29 cellular contexts compared by ENCODE assay signal in genomic region chr16:52117171-52117570, GRCh38.
"Had no signal": no experiment of that assay in that cellular context is flagged by ENCODE, and none has a peak within 500 bp of the region (broad histone marks: within the 10 kb centered on the region; RNA-seq: fewer than 3 reads in every experiment).

No MANE protein-coding gene starts in this region.

- H3K36me3 Mint-ChIP-seq: stimulated activated naive B cell treated with anti-CD40 and anti-IgM and Interleukin-4, amounts not matched to agents 10 μg/mL and 1 μg/mL and 100 μg/mL, for 72 hours had no signal

- H3K4me1 Mint-ChIP-seq: naive thymus-derived CD8-positive, alpha-beta T cell; stimulated activated naive B cell treated with anti-CD40 and anti-IgM and Interleukin-4, amounts not matched to agents 10 μg/mL and 1 μg/mL and 100 μg/mL, for 72 hours had no signal

- H3K27ac ChIP-seq: lower lobe of right lung, neutrophil, prostate gland, skin epidermis, stomach, testis, thyroid gland, transverse colon, upper lobe of left lung, vagina had no signal

- H3K9me3 ChIP-seq: lower lobe of right lung, neutrophil, prostate gland, testis, thyroid gland, transverse colon, vagina had no signal

- H3K27ac Mint-ChIP-seq: naive thymus-derived CD8-positive, alpha-beta T cell; nephron; stimulated activated naive B cell treated with anti-CD40 and anti-IgM and Interleukin-4, amounts not matched to agents 10 μg/mL and 1 μg/mL and 100 μg/mL, for 72 hours had no signal

- H3K4me3 ChIP-seq: lower lobe of right lung, prostate gland, skin epidermis, stomach, testis, thyroid gland, transverse colon, upper lobe of left lung, vagina had no signal

- ATAC-seq: left cardiac atrium; left lobe of liver; lower lobe of right lung; naive thymus-derived CD8-positive, alpha-beta T cell; right cardiac atrium; sciatic nerve; stimulated activated naive B cell treated with anti-CD40 and anti-IgM and Interleukin-4, amounts not matched to agents 10 μg/mL and 1 μg/mL and 100 μg/mL, for 72 hours; stimulated activated naive CD8-positive, alpha-beta T cell treated with anti-CD3 and anti-CD28 coated beads, Interleukin-15, Interleukin-2, amounts not matched to agents 100 U/mL and 50 U/mL, for 24 hours had no signal

- H3K36me3 ChIP-seq: lower lobe of right lung, neutrophil, prostate gland, stomach, thyroid gland, transverse colon, upper lobe of left lung, vagina had no signal

- H3K4me1 ChIP-seq: prostate gland, stomach, testis, thyroid gland, vagina had no signal

- H3K27me3 ChIP-seq: neutrophil, stomach, testis, thyroid gland, transverse colon, upper lobe of left lung, vagina had no signal

- DNase-seq: hippocampal formation; kidney glomerular epithelial cell; left cardiac atrium; lower lobe of right lung; mammary epithelial cell; mesenchymal stem cell; naive thymus-derived CD8-positive, alpha-beta T cell; occipital lobe; posterior cingulate gyrus; retina; right cardiac atrium; stimulated activated CD4-positive, alpha-beta T cell treated with anti-CD3 and anti-CD28 coated beads, Interleukin-12 subunit alpha, Interleukin-12 subunit beta, amount 100 ng/mL, for 4 hours; stimulated activated CD4-positive, alpha-beta T cell treated with anti-CD3 and anti-CD28 coated beads, Interleukin-15, amount 100 ng/mL, for 24 hours; stimulated activated CD4-positive, alpha-beta T cell treated with anti-CD3 and anti-CD28 coated beads, Interleukin-2, amount 100 ng/mL, for 24 hours; stimulated activated CD4-positive, alpha-beta T cell treated with anti-CD3 and anti-CD28 coated beads, Interleukin-4, amount 100 ng/mL, for 1 hour; stimulated activated naive B cell treated with anti-CD40 and anti-IgM and Interleukin-4, amounts not matched to agents 10 μg/mL and 1 μg/mL and 100 μg/mL, for 72 hours; stimulated activated naive CD8-positive, alpha-beta T cell treated with anti-CD3 and anti-CD28 coated beads, Interleukin-15, Interleukin-2, amounts not matched to agents 100 U/mL and 50 U/mL, for 24 hours; stomach; testis; thyroid gland; transverse colon; upper lobe of left lung had no signal

- H3K4me3 Mint-ChIP-seq: naive thymus-derived CD8-positive, alpha-beta T cell; nephron; stimulated activated naive B cell treated with anti-CD40 and anti-IgM and Interleukin-4, amounts not matched to agents 10 μg/mL and 1 μg/mL and 100 μg/mL, for 72 hours had no signal
